ENCODE assay signal across 14 cellular contexts in the genomic region with DNA sequence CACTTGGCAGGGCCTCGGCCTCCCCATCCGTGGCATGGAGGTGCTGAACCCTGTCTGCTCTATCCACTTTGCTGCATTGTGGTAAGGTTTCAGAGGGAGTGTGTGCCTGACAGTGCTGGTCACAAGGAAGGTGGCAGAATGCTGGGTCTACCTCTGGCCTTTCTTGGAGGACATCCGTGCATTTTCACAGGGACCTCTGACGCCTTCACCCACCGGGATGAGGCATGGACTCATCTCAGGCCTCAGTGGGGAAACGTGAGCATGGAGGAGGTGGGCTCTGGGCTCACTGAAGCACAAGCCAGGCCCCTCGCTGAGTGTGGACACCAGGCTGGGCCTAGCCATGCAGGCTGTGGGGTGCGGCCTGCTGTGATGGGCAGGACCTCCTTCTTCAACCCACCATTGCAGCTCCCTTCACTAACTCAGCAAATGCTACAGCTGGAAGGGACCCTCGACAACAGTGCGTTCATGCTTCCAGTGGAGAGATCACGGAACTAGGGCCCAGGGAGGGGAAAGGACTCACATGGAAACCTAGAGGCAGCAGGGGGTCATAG. TPM values are rescaled to one million over a fixed set of nuclear protein-coding genes. Genes with fewer than 3 reads are reported as not detected.
"Had no signal": no experiment of that assay in that cellular context is flagged by ENCODE, and none has a peak within 500 bp of the region (broad histone marks: within the 10 kb centered on the region; RNA-seq: fewer than 3 reads in every experiment).

No MANE protein-coding gene starts in this region.

- H3K4me1 ChIP-seq: foreskin keratinocyte, lower lobe of right lung, pancreas, sigmoid colon had no signal

- H3K36me3 ChIP-seq: brain microvascular endothelial cell, lower lobe of right lung, pancreas, sigmoid colon had no signal

- H3K9me3 ChIP-seq: lower lobe of right lung, pancreas, sigmoid colon had no signal

- H3K27ac ChIP-seq: brain microvascular endothelial cell, foreskin keratinocyte, lower lobe of right lung, pancreas, sigmoid colon had no signal

- H3K36me3 Mint-ChIP-seq: mesothelial cell of epicardium had no signal

- ATAC-seq: foreskin keratinocyte, lower lobe of right lung, pancreas had no signal

- DNase-seq: activated gamma-delta T cell treated with Interleukin-2 at 50 U/mL for 16 hours; anterior cingulate cortex; brain microvascular endothelial cell; cerebellar nuclear complex; effector memory CD4-positive, alpha-beta T cell; foreskin keratinocyte; glutamatergic neuron; lower lobe of right lung; sigmoid colon; stimulated activated CD4-positive, alpha-beta T cell treated with anti-CD3 and anti-CD28 coated beads, Interleukin-1b, Interleukin-23, amount 100 ng/mL, for 48 hours had no signal

- H3K4me3 ChIP-seq: lower lobe of right lung, pancreas, sigmoid colon had no signal

- H3K27ac Mint-ChIP-seq: mesothelial cell of epicardium had no signal

- H3K4me1 Mint-ChIP-seq: mesothelial cell of epicardium, neural crest cell had no signal

- H3K27me3 ChIP-seq: brain microvascular endothelial cell, pancreas, sigmoid colon had no signal

- H3K9me3 Mint-ChIP-seq: mesothelial cell of epicardium, neural crest cell had no signal

- H3K4me3 Mint-ChIP-seq: mesothelial cell of epicardium, neural crest cell had no signal

RNA-seq across cellular contexts. Expression of a gene that starts 8.6 kb away (rescaled TPM):
- total RNA-seq: foreskin keratinocyte, lower lobe of right lung, mesothelial cell of epicardium, neural crest cell, pancreas, sigmoid colon, urinary bladder had no signal
